Comparison of ENCODE assay signal across 18 cellular contexts in the genomic region with DNA sequence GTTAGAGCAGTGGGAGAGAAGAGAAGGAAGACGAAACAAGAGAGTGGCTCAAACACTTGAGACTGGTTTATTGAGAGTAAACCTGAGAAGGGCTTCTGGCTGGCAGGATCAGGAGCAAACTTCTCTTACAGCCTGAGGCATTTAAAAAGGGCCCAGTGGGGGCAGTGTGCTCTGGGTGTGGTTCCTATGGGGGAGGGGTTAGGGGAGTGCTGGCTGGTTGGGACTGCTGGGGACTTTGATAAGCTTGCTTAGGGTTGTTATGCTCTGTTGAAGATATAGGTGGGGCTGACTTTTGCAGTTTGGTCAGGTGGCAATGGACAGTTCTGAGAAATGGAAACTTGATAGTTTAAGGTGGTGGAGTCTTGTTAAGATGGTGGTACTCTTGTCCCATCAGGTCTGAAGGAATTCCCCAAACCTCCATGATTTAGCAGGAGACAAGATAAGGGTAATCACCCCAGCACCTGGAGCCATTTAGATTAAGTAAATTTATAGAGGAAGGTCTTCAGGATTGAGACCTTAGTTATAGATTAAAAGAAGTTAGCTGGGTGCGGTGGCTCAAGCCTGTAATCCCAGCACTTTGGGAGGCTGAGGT.
DNase-seq lines count a peak whose midpoint lies in the region; ATAC-seq, FAIRE-seq and TF ChIP-seq lines count a peak whose summit lies in the region.
"Had no signal": no experiment of that assay in that cellular context is flagged by ENCODE, and none has a peak within 500 bp of the region (broad histone marks: within the 10 kb centered on the region; RNA-seq: fewer than 3 reads in every experiment).

No MANE protein-coding gene starts in this region.

- no peak overlapping the region for H3K4me2 ChIP-seq in K562 (ENCODE audit: insufficient read depth, low read length)

- H3K9me1 ChIP-seq in K562 (ENCODE audit: control insufficient read depth, insufficient read depth, low read length) = no peaks in the 10 kb centered on the region

- H3K9ac ChIP-seq in K562 (ENCODE audit: insufficient read depth in 1 of 2, low read depth in 2 of 2, low read length in 2 of 2) = no peak overlapping the region

- peaks cover 6 to 17% of the 10 kb centered on the region in 2 experiments for H3K4me1 ChIP-seq in K562 (replicated peaks in 1 of 2; ENCODE audit: control insufficient read depth in 2 of 2, insufficient read depth in 2 of 2, low read length in 2 of 2)

- peak; percentile 20 for DNase-seq in activated CD4-positive, alpha-beta T cell treated with anti-CD3 and anti-CD28 coated beads, Interleukin-2, amount 10 ng/mL, durations not matched to agents 7 days and 5 days
- no peak for DNase-seq in activated CD4-positive, alpha-beta T cell treated with anti-CD3 and anti-CD28 coated beads, Interleukin-2, amount 50 U/mL, for 1 hour
- DNase-seq in KBM-7 = peak; percentile 26
- DNase-seq in K562 (ENCODE audit: extremely low read depth in 1 of 4, low spot score in 3 of 4) = peak; percentile 40 to 90 (median 63)
- DNase-seq in stimulated activated naive B cell treated with anti-CD40 and anti-IgM and Interleukin-4, amounts not matched to agents 10 μg/mL and 1 μg/mL and 100 μg/mL, for 72 hours = no peak
- DNase-seq in A172 (ENCODE audit: low spot score) = no peak
- DNase-seq: heart right ventricle, islet precursor cell, NCI-H1105, NCI-H748 treated with DMSO at 0.1 percent for 48 hours, right cardiac atrium had no signal

- POLR2A ChIA-PET in activated CD4-positive, alpha-beta T cell treated with anti-CD3 and anti-CD28 coated beads, Interleukin-2, amount 10 ng/mL, durations not matched to agents 7 days and 5 days (lab: Charles Lee) = no interaction called here
- POLR2A ChIA-PET in K562 (lab: Yijun Ruan, JAX) = interaction anchor here (0.7 kb wide), 1 partner anchor 112 kb away, joined by 3 read pairs; no protein-coding TSS in a partner anchor

- ATAC-seq in K562 (peak; percentile 84), GM19395 (IDR thresholded peaks at IDR 0.05; ENCODE audit: unreplicated experiment) (no peak), GM18907 (IDR thresholded peaks at IDR 0.05; ENCODE audit: unreplicated experiment) (no peak)
- ATAC-seq in stimulated activated naive B cell treated with anti-CD40 and anti-IgM and Interleukin-4, amounts not matched to agents 10 μg/mL and 1 μg/mL and 100 μg/mL, for 72 hours (replicated peaks) = peak; percentile 68 to 81
- ATAC-seq: CD8-positive, alpha-beta T cell; heart right ventricle; right cardiac atrium had no signal

- H3K4me3 ChIP-seq in K562 = no peak overlapping the region
- H3K4me3 ChIP-seq: heart right ventricle had no signal

- H3K36me3 Mint-ChIP-seq in activated CD4-positive, alpha-beta T cell treated with anti-CD3 and anti-CD28 coated beads, Interleukin-2, amount 10 ng/mL, durations not matched to agents 7 days and 5 days (ENCODE audit: low read depth) = no peaks in the 10 kb centered on the region
- peaks cover 29 to 36% of the 10 kb centered on the region in 2 donors for H3K36me3 Mint-ChIP-seq in stimulated activated naive B cell treated with anti-CD40 and anti-IgM and Interleukin-4, amounts not matched to agents 10 μg/mL and 1 μg/mL and 100 μg/mL, for 72 hours
- H3K36me3 Mint-ChIP-seq: activated naive CD4-positive, alpha-beta T cell treated with anti-CD3 and anti-CD28 coated beads, Interleukin-2, amount 50 U/mL, for 72 hours; CD8-positive, alpha-beta T cell had no signal

- intact Hi-C loops in K562 (cut with micrococcal nuclease) = loop anchor here (2.0 kb wide), 1 partner anchor 138 kb away; no protein-coding TSS in a partner anchor

- peak; percentile 83 for FAIRE-seq in K562 (lab: Jason Lieb, UNC)
- FAIRE-seq: RCC 7860 had no signal

- BruUV-seq in K562 (replicated peaks; lab: Mats Ljungman, UMichigan) = no TSS peak

- H3K27me3 ChIP-seq in K562 (ENCODE audit: control insufficient read depth in 2 of 2, insufficient read depth in 2 of 2, low read length in 2 of 2) = no peaks in the 10 kb centered on the region
- H3K27me3 ChIP-seq: heart right ventricle had no signal

- no peak overlapping the region for H3K4me3 Mint-ChIP-seq in activated CD4-positive, alpha-beta T cell treated with anti-CD3 and anti-CD28 coated beads, Interleukin-2, amount 10 ng/mL, durations not matched to agents 7 days and 5 days
- H3K4me3 Mint-ChIP-seq in stimulated activated naive B cell treated with anti-CD40 and anti-IgM and Interleukin-4, amounts not matched to agents 10 μg/mL and 1 μg/mL and 100 μg/mL, for 72 hours = no peak overlapping the region
- H3K4me3 Mint-ChIP-seq: CD8-positive, alpha-beta T cell; mesothelial cell of epicardium had no signal

- peaks cover 17% of the 10 kb centered on the region for H3K9me3 ChIP-seq in K562 (replicated peaks; ENCODE audit: control insufficient read depth, insufficient read depth, low read depth, low read length)

- no peak for TF ChIP-seq POLR2A in K562 (conservative IDR thresholded peaks at IDR 0.05)

- CTCF ChIA-PET in activated CD4-positive, alpha-beta T cell treated with anti-CD3 and anti-CD28 coated beads, Interleukin-2, amount 10 ng/mL, durations not matched to agents 7 days and 5 days (lab: Charles Lee) = interaction anchor here (1.0 to 1.2 kb wide), 2 partner anchors 9 to 16 kb away, joined by 3 to 4 read pairs; no protein-coding TSS in a partner anchor
- CTCF ChIA-PET in K562 (lab: Yijun Ruan, JAX; ENCODE audit: low intra/inter-chr PET ratio) = interaction anchor here (0.6 kb wide), 1 partner anchor 245 kb away, joined by 3 read pairs; no protein-coding TSS in a partner anchor

- no peaks in the 10 kb centered on the region for H3K27me3 Mint-ChIP-seq in activated CD4-positive, alpha-beta T cell treated with anti-CD3 and anti-CD28 coated beads, Interleukin-2, amount 10 ng/mL, durations not matched to agents 7 days and 5 days
- H3K27me3 Mint-ChIP-seq in stimulated activated naive B cell treated with anti-CD40 and anti-IgM and Interleukin-4, amounts not matched to agents 10 μg/mL and 1 μg/mL and 100 μg/mL, for 72 hours = no peaks in the 10 kb centered on the region

- in situ Hi-C loops in KBM-7 (cut with MboI; ENCODE audit: low pct_unique_long_range_greater_than_20kb, low sequenced_read_pairs) (no loop called here), K562 (cut with MboI) (no loop called here)

- H2AFZ ChIP-seq in K562 (ENCODE audit: low read depth, low read length) = 0 out of 2 replicates have a peak overlapping the region, but pooled peaks have one; percentile 7

- H3K36me3 ChIP-seq in K562 (ENCODE audit: control insufficient read depth, insufficient read depth, low read length) = no peaks in the 10 kb centered on the region

- no peaks in the 10 kb centered on the region for H3K4me1 Mint-ChIP-seq in activated CD4-positive, alpha-beta T cell treated with anti-CD3 and anti-CD28 coated beads, Interleukin-2, amount 10 ng/mL, durations not matched to agents 7 days and 5 days
- H3K4me1 Mint-ChIP-seq in stimulated activated naive B cell treated with anti-CD40 and anti-IgM and Interleukin-4, amounts not matched to agents 10 μg/mL and 1 μg/mL and 100 μg/mL, for 72 hours = peaks cover 28 to 49% of the 10 kb centered on the region in 2 donors

- H3K79me2 ChIP-seq in K562 (ENCODE audit: control insufficient read depth, insufficient read depth, low read length) = no peaks in the 10 kb centered on the region

- H3K9me3 Mint-ChIP-seq in activated CD4-positive, alpha-beta T cell treated with anti-CD3 and anti-CD28 coated beads, Interleukin-2, amount 10 ng/mL, durations not matched to agents 7 days and 5 days = no peaks in the 10 kb centered on the region
- peaks cover 7 to 16% of the 10 kb centered on the region in 2 donors for H3K9me3 Mint-ChIP-seq in stimulated activated naive B cell treated with anti-CD40 and anti-IgM and Interleukin-4, amounts not matched to agents 10 μg/mL and 1 μg/mL and 100 μg/mL, for 72 hours
- H3K9me3 Mint-ChIP-seq: activated naive CD4-positive, alpha-beta T cell treated with anti-CD3 and anti-CD28 coated beads, Interleukin-2, amount 50 U/mL, for 72 hours had no signal

- 52% methylated on average over 2 of the region's 2 CpGs for WGBS in K562 (ENCODE audit: insufficient coverage, low coverage, missing lambda C conversion rate)

- peak overlapping the region; percentile 50 for H3K27ac ChIP-seq in K562 (ENCODE audit: extremely low read depth, low read depth, low read length)
- H3K27ac ChIP-seq: heart right ventricle, VCaP had no signal

- peak in 1 of 2 experiments; percentile 9; a peak in 1 of 4 replicates for TF ChIP-seq RAD21 in K562 (CRISPR knock-in tag; conservative IDR thresholded peaks at IDR 0.05 in 1 of 2, IDR thresholded peaks at IDR 0.05 in 1 of 2)

- TF ChIP-seq EP300 in K562 (IDR thresholded peaks at IDR 0.05; ENCODE audit: low read length) = peak; percentile 88

- no peaks in the 10 kb centered on the region for H4K20me1 ChIP-seq in K562 (replicated peaks; ENCODE audit: control insufficient read depth, insufficient read depth, low read length)

- no peak overlapping the region for H3K27ac Mint-ChIP-seq in activated CD4-positive, alpha-beta T cell treated with anti-CD3 and anti-CD28 coated beads, Interleukin-2, amount 10 ng/mL, durations not matched to agents 7 days and 5 days
- no peak overlapping the region for H3K27ac Mint-ChIP-seq in stimulated activated naive B cell treated with anti-CD40 and anti-IgM and Interleukin-4, amounts not matched to agents 10 μg/mL and 1 μg/mL and 100 μg/mL, for 72 hours
- H3K27ac Mint-ChIP-seq: activated naive CD4-positive, alpha-beta T cell treated with anti-CD3 and anti-CD28 coated beads, Interleukin-2, amount 50 U/mL, for 72 hours; CD8-positive, alpha-beta T cell; mesothelial cell of epicardium had no signal

- TF ChIP-seq CTCF in K562 (IDR thresholded peaks at IDR 0.05 in 2 of 3, conservative IDR thresholded peaks at IDR 0.05 in 1 of 3; ENCODE audit: insufficient read depth in 2 of 3, low read depth in 1 of 3, low read length in 3 of 3) = peak; percentile 19 to 44 (median 33); a peak in 4 of 6 replicates

TF ChIP-seq in K562, 482 proteins besides CTCF, POLR2A, EP300 and RAD21 (continues in another document):
- TF ChIP-seq DIDO1 (tag; IDR thresholded peaks at IDR 0.05; ENCODE audit: low read depth) (no peak), NCOR1 (IDR thresholded peaks at IDR 0.05) (peak; percentile 87), KAT7 (CRISPR knock-in tag; IDR thresholded peaks at IDR 0.05; ENCODE audit: borderline replicate concordance) (no peak)

Comparison
In these comparisons a context has a peak if more than half of its experiments do, and no peak if none do; other contexts are left out.
1. DNase-seq: peak in activated CD4-positive, alpha-beta T cell treated with anti-CD3 and anti-CD28 coated beads, Interleukin-2, amount 10 ng/mL, durations not matched to agents 7 days and 5 days (single experiment), KBM-7 (single experiment) and K562 (4 of 4); none in activated CD4-positive, alpha-beta T cell treated with anti-CD3 and anti-CD28 coated beads, Interleukin-2, amount 50 U/mL, for 1 hour (single experiment), stimulated activated naive B cell treated with anti-CD40 and anti-IgM and Interleukin-4, amounts not matched to agents 10 μg/mL and 1 μg/mL and 100 μg/mL, for 72 hours (single experiment) and A172 (single experiment).
2. ATAC-seq: peak in K562 (single experiment) and stimulated activated naive B cell treated with anti-CD40 and anti-IgM and Interleukin-4, amounts not matched to agents 10 μg/mL and 1 μg/mL and 100 μg/mL, for 72 hours (2 of 2); none in GM19395 (single experiment) and GM18907 (single experiment).